Comparison of ENCODE assay signal across 10 cellular contexts in the genomic region with DNA sequence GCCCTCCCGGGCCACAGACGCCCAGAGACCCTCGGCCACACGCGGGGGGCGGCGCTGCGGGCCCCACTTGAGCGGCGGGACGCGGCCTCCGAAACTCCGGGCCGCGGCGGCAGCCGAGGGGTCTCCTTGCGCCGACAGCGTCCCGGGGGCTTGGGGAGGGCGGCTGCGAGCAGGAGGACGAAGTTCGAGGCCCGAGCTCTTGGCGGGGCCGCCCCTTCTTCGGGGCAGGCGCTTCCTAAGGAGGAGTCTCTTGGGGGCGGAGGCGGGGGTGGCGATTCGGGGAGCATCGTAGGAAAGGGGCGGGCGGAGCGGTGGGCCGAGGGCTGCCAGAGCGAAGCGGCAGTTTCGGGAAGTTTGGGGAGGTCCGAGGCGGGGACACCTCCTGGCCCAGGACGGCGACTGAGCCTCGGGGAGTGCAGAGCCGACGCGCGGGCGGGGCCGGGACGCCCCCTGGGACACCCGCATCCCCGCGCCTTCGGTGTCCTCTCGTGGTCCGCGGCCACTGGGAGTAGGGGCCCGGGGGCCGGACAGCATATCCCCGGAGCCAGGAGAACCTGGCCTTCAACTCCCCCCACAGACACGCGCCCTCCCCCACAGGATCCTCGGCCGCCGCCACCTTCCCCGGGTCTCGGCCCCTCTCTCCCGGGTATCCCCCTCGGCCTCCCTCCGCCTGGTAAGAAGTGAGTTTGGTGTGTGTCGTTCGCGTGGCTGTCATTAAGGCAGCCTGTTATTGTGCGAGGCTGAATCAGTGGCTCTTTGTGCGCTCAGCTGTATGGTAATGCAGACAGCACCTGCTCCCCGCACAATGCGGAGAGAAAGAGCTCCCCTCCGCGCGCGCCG. TPM values are rescaled to one million over a fixed set of nuclear protein-coding genes. Genes with fewer than 3 reads are reported as not detected.
DNase-seq lines count a peak whose midpoint lies in the region; FAIRE-seq and TF ChIP-seq lines count a peak whose summit lies in the region.
"Had no signal": no experiment of that assay in that cellular context is flagged by ENCODE, and none has a peak within 500 bp of the region (broad histone marks: within the 10 kb centered on the region; RNA-seq: fewer than 3 reads in every experiment).

No MANE protein-coding gene starts in this region.

- peaks cover 84% of the 10 kb centered on the region for H3K27me3 ChIP-seq in thymus (ENCODE audit: control insufficient read depth, insufficient read depth)

- H3K4me3 Mint-ChIP-seq in activated CD4-positive, alpha-beta T cell treated with anti-CD3 and anti-CD28 coated beads, Interleukin-2, amount 10 ng/mL, durations not matched to agents 24 days and 14 days: peak overlapping the region; percentile 81
- H3K4me3 Mint-ChIP-seq in endothelial cell (ENCODE audit: unreplicated experiment) (peak overlapping the region; percentile 96), mesothelial cell of epicardium (peak overlapping the region; percentile 73)

- H3K27ac Mint-ChIP-seq in activated CD4-positive, alpha-beta T cell treated with anti-CD3 and anti-CD28 coated beads, Interleukin-2, amount 10 ng/mL, durations not matched to agents 24 days and 14 days: no peak overlapping the region
- H3K27ac Mint-ChIP-seq in endothelial cell (ENCODE audit: unreplicated experiment) (peak overlapping the region; percentile 26), mesothelial cell of epicardium (peak overlapping the region; percentile 44)

- intact Hi-C loops in activated CD4-positive, alpha-beta T cell treated with anti-CD3 and anti-CD28 coated beads, Interleukin-2, amount 10 ng/mL, durations not matched to agents 24 days and 14 days (cut with micrococcal nuclease): loop anchor here (1.0 to 10.0 kb wide), 4 partner anchors 15 to 501 kb away; partner anchors contain the start of gene FAM120B

- H3K4me1 ChIP-seq in thymus (ENCODE audit: control insufficient read depth, insufficient read depth, low read length): peaks cover 21% of the 10 kb centered on the region

- TF ChIP-seq CTCF in endothelial cell (IDR thresholded peaks at IDR 0.05; ENCODE audit: unreplicated experiment) (no peak), mesothelial cell of epicardium (IDR thresholded peaks at IDR 0.05; ENCODE audit: unreplicated experiment) (no peak)

- no peak overlapping the region for H3K27ac ChIP-seq in thymus (ENCODE audit: low read depth)

- peak; percentile 38 for DNase-seq in stimulated activated CD4-positive, alpha-beta T cell treated with anti-CD3 and anti-CD28 coated beads, Interleukin-4, amount 100 ng/mL, for 1 hour
- no peak for DNase-seq in stimulated activated CD4-positive, alpha-beta T cell treated with anti-CD3 and anti-CD28 coated beads, Interleukin-12 subunit alpha, Interleukin-12 subunit beta, amount 100 ng/mL, for 4 hours
- DNase-seq in NCI-H187 treated with DMSO at 0.1 percent for 48 hours (lab: John Stamatoyannopoulos, UW): peak; percentile 44
- DNase-seq in activated CD4-positive, alpha-beta T cell treated with anti-CD3 and anti-CD28 coated beads, Interleukin-2, amount 10 ng/mL, durations not matched to agents 24 days and 14 days: peak; percentile 78
- peak; percentile 69 for DNase-seq in endothelial cell (ENCODE audit: low spot score)
- DNase-seq in mesothelial cell of epicardium (ENCODE audit: low spot score in 2 of 2, unreplicated experiment in 2 of 2): no peak
- no peak for DNase-seq in GM19239 (ENCODE audit: insufficient read length, low spot score)

- peak overlapping the region; percentile 75 for H3K4me3 ChIP-seq in thymus (ENCODE audit: low read length)

- FAIRE-seq in GM19239 (lab: Jason Lieb, UNC): no peak
- FAIRE-seq: endometrium, G401.6 had no signal

- WGBS in thymus: 1% methylated on average over 87 of the region's 87 CpGs

- H3K9me3 ChIP-seq in thymus (ENCODE audit: control insufficient read depth): no peaks in the 10 kb centered on the region

- H3K4me1 Mint-ChIP-seq in activated CD4-positive, alpha-beta T cell treated with anti-CD3 and anti-CD28 coated beads, Interleukin-2, amount 10 ng/mL, durations not matched to agents 24 days and 14 days: peaks cover 28% of the 10 kb centered on the region
- H3K4me1 Mint-ChIP-seq in endothelial cell (ENCODE audit: unreplicated experiment) (peaks cover 47% of the 10 kb centered on the region), mesothelial cell of epicardium (peaks cover 35% of the 10 kb centered on the region)

- peaks cover 2% of the 10 kb centered on the region for H3K36me3 Mint-ChIP-seq in activated CD4-positive, alpha-beta T cell treated with anti-CD3 and anti-CD28 coated beads, Interleukin-2, amount 10 ng/mL, durations not matched to agents 24 days and 14 days (ENCODE audit: low read depth)
- peaks cover 22% of the 10 kb centered on the region for H3K36me3 Mint-ChIP-seq in endothelial cell (ENCODE audit: low read depth, unreplicated experiment)
- no peaks in the 10 kb centered on the region for H3K36me3 Mint-ChIP-seq in mesothelial cell of epicardium

- no peaks in the 10 kb centered on the region for H3K9me3 Mint-ChIP-seq in activated CD4-positive, alpha-beta T cell treated with anti-CD3 and anti-CD28 coated beads, Interleukin-2, amount 10 ng/mL, durations not matched to agents 24 days and 14 days
- H3K9me3 Mint-ChIP-seq in endothelial cell (ENCODE audit: unreplicated experiment): no peaks in the 10 kb centered on the region
- no peaks in the 10 kb centered on the region for H3K9me3 Mint-ChIP-seq in mesothelial cell of epicardium

- H3K36me3 ChIP-seq in thymus (ENCODE audit: control insufficient read depth, insufficient read depth): no peaks in the 10 kb centered on the region

- peaks cover 66% of the 10 kb centered on the region for H3K27me3 Mint-ChIP-seq in activated CD4-positive, alpha-beta T cell treated with anti-CD3 and anti-CD28 coated beads, Interleukin-2, amount 10 ng/mL, durations not matched to agents 24 days and 14 days
- H3K27me3 Mint-ChIP-seq in endothelial cell (ENCODE audit: unreplicated experiment) (peaks cover 38% of the 10 kb centered on the region), mesothelial cell of epicardium (ENCODE audit: low read depth) (peaks cover 86% of the 10 kb centered on the region)

RNA-seq across cellular contexts. Expression of gene DLL1, which starts 0.6 kb away (rescaled TPM):
- 0.17 TPM in 1 of 2 replicates, not detected in the other for total RNA-seq in activated CD4-positive, alpha-beta T cell treated with anti-CD3 and anti-CD28 coated beads, Interleukin-2, amount 10 ng/mL, durations not matched to agents 24 days and 14 days
- total RNA-seq in endothelial cell (ENCODE audit: unreplicated experiment) (59.5 TPM), mesothelial cell of epicardium (2.6 to 4.8 TPM (median 3.6 TPM) in 3 replicates)
- 5.7 TPM for polyA plus RNA-seq in thymus

RNA-seq across cellular contexts. Expression of gene FAM120B, which starts 15.1 kb away (rescaled TPM):
- total RNA-seq in activated CD4-positive, alpha-beta T cell treated with anti-CD3 and anti-CD28 coated beads, Interleukin-2, amount 10 ng/mL, durations not matched to agents 24 days and 14 days: 18.7 and 19.3 TPM in 2 replicates
- 48.3 TPM for total RNA-seq in endothelial cell (ENCODE audit: unreplicated experiment)
- 43.3 to 44.6 TPM (median 44.1 TPM) in 3 replicates for total RNA-seq in mesothelial cell of epicardium
- polyA plus RNA-seq in thymus: 13.6 TPM

Comparison
In these comparisons a context has a peak if more than half of its experiments do, and no peak if none do; other contexts are left out.
1. DNase-seq: peak in stimulated activated CD4-positive, alpha-beta T cell treated with anti-CD3 and anti-CD28 coated beads, Interleukin-4, amount 100 ng/mL, for 1 hour (single experiment), NCI-H187 treated with DMSO at 0.1 percent for 48 hours (single experiment), activated CD4-positive, alpha-beta T cell treated with anti-CD3 and anti-CD28 coated beads, Interleukin-2, amount 10 ng/mL, durations not matched to agents 24 days and 14 days (single experiment) and endothelial cell (single experiment); none in stimulated activated CD4-positive, alpha-beta T cell treated with anti-CD3 and anti-CD28 coated beads, Interleukin-12 subunit alpha, Interleukin-12 subunit beta, amount 100 ng/mL, for 4 hours (single experiment), mesothelial cell of epicardium (0 of 2) and GM19239 (single experiment).
2. RNA of gene DLL1, which starts 0.6 kb away (total RNA-seq): 59.5 TPM in endothelial cell (single experiment); 2.6 to 4.8 TPM in mesothelial cell of epicardium and 0.17 TPM in activated CD4-positive, alpha-beta T cell treated with anti-CD3 and anti-CD28 coated beads, Interleukin-2, amount 10 ng/mL, durations not matched to agents 24 days and 14 days; every median in the first group is over 10 times any median in the second.
3. Peak in every context shown above with its lines, with median percentiles within 50 percentile points of each other: H3K4me3 Mint-ChIP-seq.